In the genomic region with DNA sequence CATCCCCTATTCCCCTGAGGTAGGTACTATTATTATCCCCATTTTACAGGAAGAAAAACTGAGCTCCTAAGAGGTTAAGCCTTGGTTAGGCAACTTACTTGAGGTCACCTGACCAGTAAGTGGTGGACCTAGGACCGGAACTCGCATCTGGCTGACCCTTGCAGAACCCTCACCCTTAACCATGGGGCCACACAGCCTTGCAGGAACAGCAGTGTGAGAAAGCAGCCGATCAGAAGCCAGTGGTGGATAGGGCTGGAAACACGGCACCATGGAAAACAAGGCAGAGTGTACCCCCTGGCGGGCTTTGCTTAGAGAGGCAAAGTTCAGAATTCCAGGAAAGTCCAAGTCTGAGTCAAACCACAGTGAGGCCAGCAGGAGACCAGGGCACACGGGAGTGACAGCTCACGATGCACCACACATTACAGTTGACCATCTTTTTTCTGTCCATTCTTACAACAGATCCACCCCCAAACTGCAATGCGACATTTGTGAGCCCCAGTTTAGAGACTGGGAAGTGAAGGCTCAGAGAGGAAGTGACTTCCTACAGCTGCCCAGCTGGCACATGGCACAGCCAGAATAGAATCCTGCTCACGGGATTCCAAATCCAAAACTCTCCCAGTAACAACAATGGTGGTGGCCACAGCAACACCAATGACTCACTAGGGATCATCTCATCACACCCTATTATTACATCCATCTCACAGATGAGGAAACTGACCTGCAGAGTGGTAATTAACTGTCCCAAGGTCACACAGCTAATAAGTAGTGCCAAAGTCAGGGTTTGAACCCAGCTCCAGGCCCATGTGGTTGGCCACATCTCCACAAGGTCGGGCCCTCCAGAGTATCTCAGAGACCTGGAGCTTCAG, we compare ENCODE assay signal across 15 cellular contexts.
DNase-seq lines count a peak whose midpoint lies in the region; ATAC-seq and TF ChIP-seq lines count a peak whose summit lies in the region.
"Had no signal": no experiment of that assay in that cellular context is flagged by ENCODE, and none has a peak within 500 bp of the region (broad histone marks: within the 10 kb centered on the region; RNA-seq: fewer than 3 reads in every experiment).

No MANE protein-coding gene starts in this region.

- H3K36me3 Mint-ChIP-seq in stimulated activated effector memory CD8-positive, alpha-beta T cell treated with anti-CD3 and anti-CD28 coated beads, Interleukin-12 subunit alpha, Interleukin-12 subunit beta, amount 100 ng/mL, for 72 hours, result no peaks in the 10 kb centered on the region

- H3K9me3 Mint-ChIP-seq in stimulated activated effector memory CD8-positive, alpha-beta T cell treated with anti-CD3 and anti-CD28 coated beads, Interleukin-12 subunit alpha, Interleukin-12 subunit beta, amount 100 ng/mL, for 72 hours, result no peaks in the 10 kb centered on the region
- H3K9me3 Mint-ChIP-seq: activated T-cell treated with anti-CD3 and anti-CD28 coated beads, Interleukin-2, amount 50 U/mL, for 72 hours; IgD-negative memory B cell had no signal

- CTCF ChIA-PET in HEK293 (lab: Yijun Ruan, JAX), result interaction anchor here (0.6 to 2.9 kb wide), 2 partner anchors 13 to 552 kb away, joined by 3 to 7 read pairs; no protein-coding TSS in a partner anchor

- H3K27ac ChIP-seq in HEK293 (ENCODE audit: extremely low read depth, low read depth, low read length), result no peak overlapping the region

- H3K27ac Mint-ChIP-seq in stimulated activated effector memory CD8-positive, alpha-beta T cell treated with anti-CD3 and anti-CD28 coated beads, Interleukin-12 subunit alpha, Interleukin-12 subunit beta, amount 100 ng/mL, for 72 hours, result peak overlapping the region; percentile 36
- H3K27ac Mint-ChIP-seq: activated CD4-positive, alpha-beta T cell treated with anti-CD3 and anti-CD28 coated beads for 36 hours; activated T-cell treated with anti-CD3 and anti-CD28 coated beads, Interleukin-2, amount 50 U/mL, for 72 hours; IgD-negative memory B cell had no signal

- H3K4me1 Mint-ChIP-seq in stimulated activated effector memory CD8-positive, alpha-beta T cell treated with anti-CD3 and anti-CD28 coated beads, Interleukin-12 subunit alpha, Interleukin-12 subunit beta, amount 100 ng/mL, for 72 hours, result no peaks in the 10 kb centered on the region
- H3K4me1 Mint-ChIP-seq: activated CD4-positive, alpha-beta T cell treated with anti-CD3 and anti-CD28 coated beads for 36 hours had no signal

- H3K4me1 ChIP-seq in HEK293 (ENCODE audit: control insufficient read depth, insufficient read depth, low read length), result no peaks in the 10 kb centered on the region
- H3K4me1 ChIP-seq: HAP-1 had no signal

- no peak overlapping the region for H3K4me3 ChIP-seq in HEK293 (ENCODE audit: low read depth, low read length)
- H3K4me3 ChIP-seq in astrocyte of the cerebellum (ENCODE audit: low read depth, low read length), result no peak overlapping the region
- H3K4me3 ChIP-seq: HAP-1 had no signal

- ATAC-seq in stimulated activated effector memory CD8-positive, alpha-beta T cell treated with anti-CD3 and anti-CD28 coated beads, Interleukin-12 subunit alpha, Interleukin-12 subunit beta, amount 100 ng/mL, for 72 hours, result no peak
- no peak for ATAC-seq in GM18907 (IDR thresholded peaks at IDR 0.05; ENCODE audit: unreplicated experiment)
- ATAC-seq: activated CD4-positive, alpha-beta T cell treated with anti-CD3 and anti-CD28 coated beads for 36 hours; activated T-cell treated with anti-CD3 and anti-CD28 coated beads, Interleukin-2, amount 50 U/mL, for 72 hours had no signal

- DNase-seq in astrocyte of the cerebellum (ENCODE audit: low read depth), result peak; percentile 47
- DNase-seq in glomerular visceral epithelial cell (ENCODE audit: extremely low spot score), result peak; percentile 78
- no peak for DNase-seq in stimulated activated effector memory CD8-positive, alpha-beta T cell treated with anti-CD3 and anti-CD28 coated beads, Interleukin-12 subunit alpha, Interleukin-12 subunit beta, amount 100 ng/mL, for 72 hours (ENCODE audit: low spot score in 2 of 2)
- no peak for DNase-seq in stimulated activated CD4-positive, alpha-beta T cell treated with anti-CD3 and anti-CD28 coated beads, Interleukin-1b, Interleukin-23, amount 100 ng/mL, for 48 hours
- no peak for DNase-seq in NCI-H2227 treated with DMSO at 0.1 percent for 48 hours (lab: John Stamatoyannopoulos, UW)
- DNase-seq: activated CD4-positive, alpha-beta T cell treated with anti-CD3 and anti-CD28 coated beads for 36 hours; activated T-cell treated with anti-CD3 and anti-CD28 coated beads, Interleukin-2, amount 50 U/mL, for 72 hours; anterior cingulate cortex; NCI-H2029; NK-92 treated with Interleukin-12 subunit alpha and Interleukin-12 subunit beta, amount 100 ng/mL, for 24 hours; retina had no signal

- H3K9me3 ChIP-seq in HEK293 (ENCODE audit: control insufficient read depth, insufficient read depth, low read depth, low read length), result no peaks in the 10 kb centered on the region
- H3K9me3 ChIP-seq: HAP-1 had no signal

- no peak overlapping the region for H3K4me3 Mint-ChIP-seq in stimulated activated effector memory CD8-positive, alpha-beta T cell treated with anti-CD3 and anti-CD28 coated beads, Interleukin-12 subunit alpha, Interleukin-12 subunit beta, amount 100 ng/mL, for 72 hours
- H3K4me3 Mint-ChIP-seq: activated CD4-positive, alpha-beta T cell treated with anti-CD3 and anti-CD28 coated beads for 36 hours; activated T-cell treated with anti-CD3 and anti-CD28 coated beads, Interleukin-2, amount 50 U/mL, for 72 hours; IgD-negative memory B cell had no signal

- in situ Hi-C loops in astrocyte of the cerebellum (cut with HindIII; ENCODE audit: low sequenced_read_pairs), result loop anchor here (25.0 kb wide), 1 partner anchor 205 kb away; a partner anchor contains a TSS

- TF ChIP-seq CTCF in HEK293 (tag by site-specific recombination; IDR thresholded peaks at IDR 0.05) (no peak), astrocyte of the cerebellum (IDR thresholded peaks at IDR 0.05; ENCODE audit: low read depth, low read length, missing control alignments) (peak; percentile 18)

- no peaks in the 10 kb centered on the region for H3K36me3 ChIP-seq in HEK293 (ENCODE audit: control insufficient read depth in 2 of 2, insufficient read depth in 1 of 2, low read length in 2 of 2)
- H3K36me3 ChIP-seq: HAP-1 had no signal

- POLR2A ChIA-PET in HEK293 (lab: Yijun Ruan, JAX), result no interaction called here

TF ChIP-seq in HEK293, 187 proteins besides CTCF, POLR2A, EP300 and RAD21:
- TF ChIP-seq ZNF677 (tag by site-specific recombination; IDR thresholded peaks at IDR 0.05) (no peak), ZNF558 (tag by site-specific recombination; IDR thresholded peaks at IDR 0.05) (no peak), SP7 (tag by site-specific recombination; IDR thresholded peaks at IDR 0.05) (peak; percentile 87), ZNF843 (tag by site-specific recombination; IDR thresholded peaks at IDR 0.05) (no peak)

Comparison
In these comparisons a context has a peak if more than half of its experiments do, and no peak if none do; other contexts are left out.
1. DNase-seq: peak in astrocyte of the cerebellum (single experiment) and glomerular visceral epithelial cell (single experiment); none in stimulated activated effector memory CD8-positive, alpha-beta T cell treated with anti-CD3 and anti-CD28 coated beads, Interleukin-12 subunit alpha, Interleukin-12 subunit beta, amount 100 ng/mL, for 72 hours (0 of 2), stimulated activated CD4-positive, alpha-beta T cell treated with anti-CD3 and anti-CD28 coated beads, Interleukin-1b, Interleukin-23, amount 100 ng/mL, for 48 hours (single experiment) and NCI-H2227 treated with DMSO at 0.1 percent for 48 hours (single experiment).